ENCODE assay signal across 13 cellular contexts in the genomic region with DNA sequence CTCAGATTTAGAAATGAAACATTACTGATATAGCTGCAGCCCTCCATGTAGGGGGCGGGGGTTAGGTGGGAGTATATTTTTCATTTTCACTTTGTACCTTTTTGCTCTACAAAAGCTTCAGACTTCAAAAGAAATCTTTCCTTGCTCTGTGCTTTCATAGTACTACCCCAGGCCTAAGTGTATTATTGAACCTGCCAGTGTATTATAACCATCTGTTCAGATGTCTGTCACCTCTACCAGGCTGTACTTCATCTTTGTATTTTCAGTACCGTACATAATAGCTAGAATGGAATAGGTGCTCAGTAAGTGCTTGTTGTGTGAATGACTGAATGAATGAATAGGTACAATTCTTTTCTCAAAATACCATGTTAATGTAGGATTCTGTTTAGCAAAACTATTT.
"Had no signal": no experiment of that assay in that cellular context is flagged by ENCODE, and none has a peak within 500 bp of the region (broad histone marks: within the 10 kb centered on the region; RNA-seq: fewer than 3 reads in every experiment).

No MANE protein-coding gene starts in this region.

- H3K9me3 ChIP-seq: lower lobe of right lung, stomach, uterus had no signal

- H3K27me3 ChIP-seq: stomach, uterus had no signal

- H3K4me3 Mint-ChIP-seq: activated CD8-positive, alpha-beta T cell treated with anti-CD3 and anti-CD28 coated beads, Interleukin-2, amount 10 ng/mL, durations not matched to agents 7 days and 5 days; activated naive CD4-positive, alpha-beta T cell treated with anti-CD3 and anti-CD28 coated beads, Interleukin-2, amount 10 ng/mL, durations not matched to agents 7 days and 5 days; naive thymus-derived CD4-positive, alpha-beta T cell had no signal

- H3K27ac ChIP-seq: lower lobe of right lung, stomach, uterus had no signal

- DNase-seq: activated CD4-positive, alpha-beta T cell treated with anti-CD3 and anti-CD28 coated beads for 4 hours; activated CD8-positive, alpha-beta T cell treated with anti-CD3 and anti-CD28 coated beads, Interleukin-2, amount 10 ng/mL, durations not matched to agents 7 days and 5 days; activated naive CD4-positive, alpha-beta T cell treated with anti-CD3 and anti-CD28 coated beads, Interleukin-2, amount 10 ng/mL, durations not matched to agents 7 days and 5 days; central memory CD4-positive, alpha-beta T cell; dermis blood vessel endothelial cell; hippocampal formation; lower lobe of right lung; naive thymus-derived CD4-positive, alpha-beta T cell; retina; stimulated activated CD4-positive, alpha-beta T cell treated with anti-CD3 and anti-CD28 coated beads, Interleukin-4, amount 100 ng/mL, for 4 hours; stomach; uterus had no signal

- H3K27ac Mint-ChIP-seq: activated CD8-positive, alpha-beta T cell treated with anti-CD3 and anti-CD28 coated beads, Interleukin-2, amount 10 ng/mL, durations not matched to agents 7 days and 5 days; activated naive CD4-positive, alpha-beta T cell treated with anti-CD3 and anti-CD28 coated beads, Interleukin-2, amount 10 ng/mL, durations not matched to agents 7 days and 5 days; activated T-helper 2 cell treated with anti-CD3 and anti-CD28 coated beads, Interferon-gamma antibody, Interleukin-2, Interleukin-4, amounts not matched to agents 10 μg/mL and 5 μg/mL and 100 μg/mL, durations not matched to agents 14 hours and 24 hours and 36 hours had no signal

- H3K4me3 ChIP-seq: lower lobe of right lung, stomach, uterus had no signal

- H3K27me3 Mint-ChIP-seq: activated naive CD4-positive, alpha-beta T cell treated with anti-CD3 and anti-CD28 coated beads, Interleukin-2, amount 10 ng/mL, durations not matched to agents 7 days and 5 days; naive thymus-derived CD4-positive, alpha-beta T cell had no signal

- H3K36me3 ChIP-seq: uterus had no signal

- ATAC-seq: activated CD8-positive, alpha-beta T cell treated with anti-CD3 and anti-CD28 coated beads, Interleukin-2, amount 10 ng/mL, durations not matched to agents 7 days and 5 days; lower lobe of right lung; naive thymus-derived CD4-positive, alpha-beta T cell had no signal

- H3K9me3 Mint-ChIP-seq: activated naive CD4-positive, alpha-beta T cell treated with anti-CD3 and anti-CD28 coated beads, Interleukin-2, amount 10 ng/mL, durations not matched to agents 7 days and 5 days; activated T-helper 2 cell treated with anti-CD3 and anti-CD28 coated beads, Interferon-gamma antibody, Interleukin-2, Interleukin-4, amounts not matched to agents 10 μg/mL and 5 μg/mL and 100 μg/mL, durations not matched to agents 14 hours and 24 hours and 36 hours had no signal
